ENCODE assay signal across 1 cellular context in genomic region chr20:6122111-6122872, GRCh38.
TF ChIP-seq lines count a peak whose summit lies in the region.

No MANE protein-coding gene starts in this region.

TF ChIP-seq in IMR-90, 13 proteins besides CTCF, POLR2A, EP300 and RAD21 (continued from another document):
- TF ChIP-seq CHD1 (IDR thresholded peaks at IDR 0.05; ENCODE audit: low read depth, low read length) = no peak
- no peak for TF ChIP-seq BHLHE40 (IDR thresholded peaks at IDR 0.05; ENCODE audit: low read depth, low read length)
- no peak for TF ChIP-seq MAFK (IDR thresholded peaks at IDR 0.05; ENCODE audit: low read depth, low read length)
- TF ChIP-seq, protein P1, sequence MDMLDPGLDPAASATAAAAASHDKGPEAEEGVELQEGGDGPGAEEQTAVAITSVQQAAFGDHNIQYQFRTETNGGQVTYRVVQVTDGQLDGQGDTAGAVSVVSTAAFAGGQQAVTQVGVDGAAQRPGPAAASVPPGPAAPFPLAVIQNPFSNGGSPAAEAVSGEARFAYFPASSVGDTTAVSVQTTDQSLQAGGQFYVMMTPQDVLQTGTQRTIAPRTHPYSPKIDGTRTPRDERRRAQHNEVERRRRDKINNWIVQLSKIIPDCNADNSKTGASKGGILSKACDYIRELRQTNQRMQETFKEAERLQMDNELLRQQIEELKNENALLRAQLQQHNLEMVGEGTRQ (IDR thresholded peaks at IDR 0.05; ENCODE audit: low read depth, low read length) = no peak
- no peak for TF ChIP-seq RFX5 (IDR thresholded peaks at IDR 0.05; ENCODE audit: low read depth, low read length)
- TF ChIP-seq FOS (IDR thresholded peaks at IDR 0.05; ENCODE audit: low read depth, low read length) = no peak
- TF ChIP-seq SMC3 (IDR thresholded peaks at IDR 0.05; ENCODE audit: low read depth, low read length) = no peak
